ENCODE assay signal across 26 cellular contexts in the genomic region with DNA sequence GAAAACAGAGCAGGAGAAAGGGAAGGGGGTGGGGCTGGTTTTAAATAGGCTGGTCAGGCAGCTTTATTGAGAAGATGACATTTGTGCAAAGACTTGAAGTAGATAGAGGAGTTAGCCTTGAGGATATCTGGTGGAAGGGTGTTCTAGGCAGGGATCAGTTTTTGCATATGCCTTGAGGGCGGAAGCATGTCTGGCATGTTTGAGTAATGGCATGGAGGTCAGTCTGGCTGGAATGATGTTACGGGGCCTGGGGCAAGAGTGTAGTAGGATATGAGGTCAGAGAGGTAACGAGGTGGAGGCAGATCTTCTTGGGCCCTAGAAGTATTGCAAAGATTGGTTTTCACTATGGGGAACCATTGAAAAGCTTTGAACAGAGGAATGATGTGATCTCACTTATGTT. TPM values are rescaled to one million over a fixed set of nuclear protein-coding genes. Genes with fewer than 3 reads are reported as not detected.
A peak's percentile ranks its signal among the peaks of the same experiment; 100 is the strongest.
DNase-seq lines count a peak whose midpoint lies in the region; ATAC-seq lines count a peak whose summit lies in the region.
"Had no signal": no experiment of that assay in that cellular context is flagged by ENCODE, and none has a peak within 500 bp of the region (broad histone marks: within the 10 kb centered on the region; RNA-seq: fewer than 3 reads in every experiment).

No MANE protein-coding gene starts in this region.

- peaks cover 65% of the 10 kb centered on the region for H3K4me1 Mint-ChIP-seq in activated T-cell treated with anti-CD3 and anti-CD28 coated beads, Interleukin-2, amount 50 U/mL, for 24 hours (ENCODE audit: low read depth)
- peaks cover 53% of the 10 kb centered on the region for H3K4me1 Mint-ChIP-seq in activated T-cell treated with anti-CD3 and anti-CD28 coated beads, Interleukin-2, amount 50 U/mL, for 72 hours (ENCODE audit: low read depth)
- peaks cover 44 to 80% (median 57%) of the 10 kb centered on the region in 3 donors for H3K4me1 Mint-ChIP-seq in naive B cell

- no peak for ATAC-seq in activated T-cell treated with anti-CD3 and anti-CD28 coated beads, Interleukin-2, amount 50 U/mL, for 72 hours (replicated peaks in 1 of 2)
- ATAC-seq in naive B cell (ENCODE audit: low read depth in 2 of 2) (no peak), HG02973 (IDR thresholded peaks at IDR 0.05; ENCODE audit: unreplicated experiment) (no peak)
- ATAC-seq: stimulated activated naive CD8-positive, alpha-beta T cell treated with anti-CD3 and anti-CD28 coated beads, Interleukin-15, amount 100 ng/mL, for 72 hours had no signal

- peak overlapping the region; percentile 47 for H3K27ac Mint-ChIP-seq in activated T-cell treated with anti-CD3 and anti-CD28 coated beads, Interleukin-2, amount 50 U/mL, for 24 hours
- H3K27ac Mint-ChIP-seq in activated T-cell treated with anti-CD3 and anti-CD28 coated beads, Interleukin-2, amount 50 U/mL, for 72 hours: no peak overlapping the region
- H3K27ac Mint-ChIP-seq in naive B cell: peak overlapping the region in 5 of 6 donors; percentile 1 to 82 (median 49)
- H3K27ac Mint-ChIP-seq: activated CD4-positive, alpha-beta memory T cell treated with anti-CD3 and anti-CD28 coated beads for 36 hours had no signal

- peaks cover 59% of the 10 kb centered on the region for H3K36me3 Mint-ChIP-seq in activated T-cell treated with anti-CD3 and anti-CD28 coated beads, Interleukin-2, amount 50 U/mL, for 24 hours (ENCODE audit: low read depth)
- peaks cover 0 to 5% of the 10 kb centered on the region in 2 donors for H3K36me3 Mint-ChIP-seq in activated T-cell treated with anti-CD3 and anti-CD28 coated beads, Interleukin-2, amount 50 U/mL, for 72 hours (ENCODE audit: insufficient read depth in 2 of 2)
- no peaks in the 10 kb centered on the region for H3K36me3 Mint-ChIP-seq in naive B cell

- H3K4me3 Mint-ChIP-seq in activated T-cell treated with anti-CD3 and anti-CD28 coated beads, Interleukin-2, amount 50 U/mL, for 24 hours: no peak overlapping the region
- no peak overlapping the region for H3K4me3 Mint-ChIP-seq in activated T-cell treated with anti-CD3 and anti-CD28 coated beads, Interleukin-2, amount 50 U/mL, for 72 hours
- H3K4me3 Mint-ChIP-seq in naive B cell: peak overlapping the region in 5 of 8 donors; percentile 2 to 21 (median 5)
- H3K4me3 Mint-ChIP-seq: activated CD4-positive, alpha-beta memory T cell treated with anti-CD3 and anti-CD28 coated beads for 36 hours; stimulated activated naive CD8-positive, alpha-beta T cell treated with anti-CD3 and anti-CD28 coated beads, Interleukin-15, amount 100 ng/mL, for 72 hours had no signal

- no peaks in the 10 kb centered on the region for H3K9me3 Mint-ChIP-seq in activated T-cell treated with anti-CD3 and anti-CD28 coated beads, Interleukin-2, amount 50 U/mL, for 24 hours
- H3K9me3 Mint-ChIP-seq in activated T-cell treated with anti-CD3 and anti-CD28 coated beads, Interleukin-2, amount 50 U/mL, for 72 hours: no peaks in the 10 kb centered on the region
- no peaks in the 10 kb centered on the region for H3K9me3 Mint-ChIP-seq in naive B cell
- H3K9me3 Mint-ChIP-seq: activated CD4-positive, alpha-beta memory T cell treated with anti-CD3 and anti-CD28 coated beads for 36 hours; stimulated activated naive CD8-positive, alpha-beta T cell treated with anti-CD3 and anti-CD28 coated beads, Interleukin-15, amount 100 ng/mL, for 72 hours had no signal

- no peak for DNase-seq in activated T-cell treated with anti-CD3 and anti-CD28 coated beads, Interleukin-2, amount 50 U/mL, for 24 hours
- DNase-seq in activated T-cell treated with anti-CD3 and anti-CD28 coated beads, Interleukin-2, amount 50 U/mL, for 72 hours: no peak
- DNase-seq in T1000 (lab: John Stamatoyannopoulos, UW) (peak; percentile 14), naive B cell (no peak), GOT3 (lab: John Stamatoyannopoulos, UW) (no peak), RPMI8226 (no peak), amygdala (lab: John Stamatoyannopoulos, UW) (no peak)
- DNase-seq: activated CD4-positive, alpha-beta memory T cell treated with anti-CD3 and anti-CD28 coated beads for 36 hours; activated naive CD4-positive, alpha-beta T cell treated with Interleukin-2 at 50 U/mL for 16 hours; foreskin melanocyte; GDM1; GM23248; Kasumi-1; NCI-H1105; NCI-H2107; NCI-H510A; Peyer's patch; posterior cingulate gyrus; stimulated activated naive CD8-positive, alpha-beta T cell treated with anti-CD3 and anti-CD28 coated beads, Interleukin-15, amount 100 ng/mL, for 72 hours had no signal

- no peaks in the 10 kb centered on the region for H3K27me3 Mint-ChIP-seq in activated T-cell treated with anti-CD3 and anti-CD28 coated beads, Interleukin-2, amount 50 U/mL, for 24 hours
- no peaks in the 10 kb centered on the region for H3K27me3 Mint-ChIP-seq in activated T-cell treated with anti-CD3 and anti-CD28 coated beads, Interleukin-2, amount 50 U/mL, for 72 hours (ENCODE audit: low read depth)
- no peaks in the 10 kb centered on the region for H3K27me3 Mint-ChIP-seq in naive B cell
- H3K27me3 Mint-ChIP-seq: activated CD4-positive, alpha-beta memory T cell treated with anti-CD3 and anti-CD28 coated beads for 36 hours; stimulated activated naive CD8-positive, alpha-beta T cell treated with anti-CD3 and anti-CD28 coated beads, Interleukin-15, amount 100 ng/mL, for 72 hours had no signal

RNA-seq across cellular contexts. Expression of a gene that starts 4.8 kb away (rescaled TPM):
- 10 to 100 TPM; 39.1 to 43.2 TPM for total RNA-seq in activated T-cell treated with anti-CD3 and anti-CD28 coated beads, Interleukin-2, amount 50 U/mL, for 72 hours
- 10 to 100 TPM; 54.6 to 90.2 (median 71.8) TPM for polyA plus RNA-seq in naive B cell (ENCODE audit: low read depth in 6 of 6)

RNA-seq across cellular contexts. Expression of a gene that starts 52.2 kb away (rescaled TPM):
- total RNA-seq in activated T-cell treated with anti-CD3 and anti-CD28 coated beads, Interleukin-2, amount 50 U/mL, for 72 hours: not detected
- 100 to 1,000 TPM in 3 of 6 donors, 10 to 100 TPM in 3; 80.4 to 181 (median 103) TPM for polyA plus RNA-seq in naive B cell (ENCODE audit: low read depth in 6 of 6)
- total RNA-seq: A172; activated CD4-positive, alpha-beta memory T cell treated with anti-CD3 and anti-CD28 coated beads for 36 hours; GM23248; HT1080; kidney epithelial cell; lung microvascular endothelial cell; T-helper 2 cell treated with Interferon-gamma antibody and Interleukin-4, amounts not matched to agents 100 ng/mL and 5 ng/mL, for 36 hours had no signal
- polyA plus RNA-seq: BJ had no signal

Comparison
In these comparisons a context has a peak if more than half of its experiments do, and no peak if none do; other contexts are left out.
1. H3K4me3 Mint-ChIP-seq: peak in naive B cell (5 of 8); none in activated T-cell treated with anti-CD3 and anti-CD28 coated beads, Interleukin-2, amount 50 U/mL, for 24 hours (single experiment) and activated T-cell treated with anti-CD3 and anti-CD28 coated beads, Interleukin-2, amount 50 U/mL, for 72 hours (0 of 2).